Comparison of ENCODE assay signal across 28 cellular contexts in the genomic region with DNA sequence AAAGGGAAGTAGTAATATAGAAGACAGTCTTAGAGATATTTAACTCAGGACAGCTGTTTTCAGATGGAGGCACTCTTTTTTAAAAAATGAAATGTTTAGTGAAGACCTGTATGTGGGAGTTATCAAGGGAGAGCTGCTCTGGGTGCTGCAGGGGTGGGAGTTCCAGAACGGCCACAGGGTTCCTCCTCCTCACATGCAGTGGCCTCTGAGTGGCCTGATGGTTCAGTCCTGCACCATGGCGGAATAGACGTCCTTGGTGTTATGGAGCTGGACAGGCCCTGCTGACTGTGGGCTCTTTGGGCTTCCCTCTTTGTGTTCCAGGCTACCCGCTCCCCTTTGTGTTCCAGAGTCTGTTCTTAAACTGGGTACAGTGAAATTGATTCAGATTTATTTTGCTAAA.
"Had no signal": no experiment of that assay in that cellular context is flagged by ENCODE, and none has a peak within 500 bp of the region (broad histone marks: within the 10 kb centered on the region; RNA-seq: fewer than 3 reads in every experiment).

No MANE protein-coding gene starts in this region.

- H3K4me1 ChIP-seq: colonic mucosa, esophagus squamous epithelium, foreskin keratinocyte, gastrocnemius medialis, heart left ventricle had no signal

- DNase-seq: colonic mucosa; cortex of kidney; dermis blood vessel endothelial cell; dorsolateral prefrontal cortex; effector CD4-positive, alpha-beta T cell; effector CD8-positive, alpha-beta T cell; effector memory CD4-positive, alpha-beta T cell; effector memory CD8-positive, alpha-beta T cell; endodermal cell; erythroblast; esophagus squamous epithelium; foreskin fibroblast; foreskin keratinocyte; foreskin melanocyte; gastrocnemius medialis; glutamatergic neuron; head of caudate nucleus; heart left ventricle had no signal

- H3K9me3 Mint-ChIP-seq: effector memory CD8-positive, alpha-beta T cell; endodermal cell had no signal

- H3K27me3 ChIP-seq: colonic mucosa, dorsolateral prefrontal cortex, esophagus muscularis mucosa, esophagus squamous epithelium, foreskin keratinocyte, gastrocnemius medialis, gastroesophageal sphincter, heart left ventricle had no signal

- H3K36me3 ChIP-seq: colonic mucosa, esophagus muscularis mucosa, esophagus squamous epithelium, gastrocnemius medialis, gastroesophageal sphincter, heart left ventricle had no signal

- FAIRE-seq: colon, endometrium, endothelial cell of umbilical vein, frontal cortex had no signal

- ATAC-seq: effector memory CD8-positive, alpha-beta T cell; esophagus mucosa; foreskin keratinocyte; gastrocnemius medialis; gastroesophageal sphincter; heart left ventricle had no signal

- H3K27me3 Mint-ChIP-seq: dendritic cell treated with granulocyte-macrophage colony-stimulating factor and Interleukin-4, amounts not matched to agents 40 ng/mL and 50 ng/mL, for 4 days; effector memory CD8-positive, alpha-beta T cell had no signal

- H3K27ac ChIP-seq: colonic mucosa, coronary artery, dorsolateral prefrontal cortex, epithelial cell of prostate, esophagus muscularis mucosa, esophagus squamous epithelium, foreskin keratinocyte, gastrocnemius medialis, gastroesophageal sphincter, heart left ventricle had no signal

- H3K27ac Mint-ChIP-seq: dendritic cell treated with granulocyte-macrophage colony-stimulating factor and Interleukin-4, amounts not matched to agents 40 ng/mL and 50 ng/mL, for 4 days; effector memory CD8-positive, alpha-beta T cell; endodermal cell had no signal

- H3K9me3 ChIP-seq: colonic mucosa, esophagus muscularis mucosa, esophagus squamous epithelium, gastrocnemius medialis, gastroesophageal sphincter, heart left ventricle had no signal

- H3K4me3 ChIP-seq: colonic mucosa, coronary artery, dorsolateral prefrontal cortex, esophagus muscularis mucosa, esophagus squamous epithelium, gastrocnemius medialis, gastroesophageal sphincter, heart left ventricle had no signal

- H3K4me3 Mint-ChIP-seq: dendritic cell treated with granulocyte-macrophage colony-stimulating factor and Interleukin-4, amounts not matched to agents 40 ng/mL and 50 ng/mL, for 4 days; effector memory CD8-positive, alpha-beta T cell; endodermal cell had no signal
